14 cellular contexts compared by ENCODE assay signal in the genomic region with DNA sequence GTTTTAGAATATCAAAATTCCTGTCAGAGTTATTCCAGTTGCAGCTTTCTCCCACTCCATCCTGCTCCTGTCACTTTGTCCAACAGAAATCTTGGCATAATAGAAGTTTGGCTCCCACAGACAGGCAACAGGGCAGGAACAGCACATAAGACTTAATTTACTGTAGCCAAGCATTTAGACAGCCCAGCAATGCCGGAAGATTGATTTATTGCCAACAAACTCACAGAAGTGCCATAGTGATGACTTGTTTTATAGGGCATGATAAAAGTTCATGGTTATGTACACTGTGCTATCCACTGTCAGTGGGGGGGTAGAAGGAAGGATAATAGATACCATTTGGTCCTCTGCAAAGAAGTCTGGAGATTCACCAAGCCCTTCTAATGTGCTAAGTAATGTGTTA.
DNase-seq lines count a peak whose midpoint lies in the region; ATAC-seq and TF ChIP-seq lines count a peak whose summit lies in the region.
"Had no signal": no experiment of that assay in that cellular context is flagged by ENCODE, and none has a peak within 500 bp of the region (broad histone marks: within the 10 kb centered on the region; RNA-seq: fewer than 3 reads in every experiment).

No MANE protein-coding gene starts in this region.

- no peak overlapping the region for H3K23ac ChIP-seq in neuronal stem cell (ENCODE audit: low read depth, low read length, poor library complexity)

- ATAC-seq in HCT116 (no peak), thoracic aorta (ENCODE audit: insufficient number of reproducible peaks, low FRiP score, low read depth) (no peak)
- ATAC-seq: stimulated activated naive CD8-positive, alpha-beta T cell treated with anti-CD3 and anti-CD28 coated beads, Interleukin-15, Interleukin-2, amounts not matched to agents 100 U/mL and 50 U/mL, for 24 hours had no signal

- BruUV-seq in HCT116 (replicated peaks; lab: Mats Ljungman, UMichigan) = no TSS peak

- DNase-seq in HCT116 (ENCODE audit: low read depth, low spot score) (no peak), RKO (ENCODE audit: low spot score) (peak; percentile 32), fibroblast of lung (ENCODE audit: low read depth in 2 of 2) (peak; percentile 39 to 78), thoracic aorta (ENCODE audit: low spot score) (no peak), mesenteric fat pad (ENCODE audit: low spot score) (no peak), neuronal stem cell (ENCODE audit: low spot score) (no peak)
- DNase-seq in stimulated activated CD4-positive, alpha-beta T cell treated with anti-CD3 and anti-CD28 coated beads, Interleukin-15, amount 100 ng/mL, for 24 hours = no peak
- DNase-seq: activated CD4-positive, alpha-beta T cell treated with anti-CD3 and anti-CD28 coated beads for 4 hours; CD8-positive, alpha-beta memory T cell; H9; naive B cell; NCI-H1092 treated with DMSO at 0.1 percent for 48 hours; retina; stimulated activated naive CD8-positive, alpha-beta T cell treated with anti-CD3 and anti-CD28 coated beads, Interleukin-15, Interleukin-2, amounts not matched to agents 100 U/mL and 50 U/mL, for 24 hours had no signal

- no peak for TF ChIP-seq RAD21 in HCT116 (IDR thresholded peaks at IDR 0.05; ENCODE audit: low read depth)

- no peaks in the 10 kb centered on the region for H3K79me2 ChIP-seq in HCT116 (ENCODE audit: insufficient read depth, low read length)
- no peaks in the 10 kb centered on the region for H3K79me2 ChIP-seq in fibroblast of lung (ENCODE audit: control insufficient read depth, insufficient read depth, low read length)

- no peak for TF ChIP-seq POLR2A in HCT116 (IDR thresholded peaks at IDR 0.05; ENCODE audit: borderline replicate concordance, extremely low read depth, insufficient read depth, insufficient read length)

- H3K9ac ChIP-seq in HCT116 (ENCODE audit: low read length) (no peak overlapping the region), fibroblast of lung (ENCODE audit: insufficient read depth, low read length) (no peak overlapping the region), neuronal stem cell (ENCODE audit: low read depth, low read length, poor library complexity) (no peak overlapping the region)

- no peak overlapping the region for H3K4ac ChIP-seq in neuronal stem cell (ENCODE audit: low read length)

- H3K9me3 ChIP-seq in HCT116 (ENCODE audit: control insufficient read depth in 1 of 2, insufficient read depth in 1 of 2, low read depth in 1 of 2, low read length in 2 of 2) (no peaks in the 10 kb centered on the region; a peak in 1 of 4 replicates), fibroblast of lung (ENCODE audit: control insufficient read depth, insufficient read depth, low read depth, low read length) (no peaks in the 10 kb centered on the region), thoracic aorta (peaks cover 4% of the 10 kb centered on the region), neuronal stem cell (replicated peaks in 1 of 2; ENCODE audit: control insufficient read depth in 2 of 2, insufficient read depth in 1 of 2, low read depth in 1 of 2, low read length in 2 of 2) (no peaks in the 10 kb centered on the region)

- no peaks in the 10 kb centered on the region for H3K36me3 ChIP-seq in HCT116 (ENCODE audit: control insufficient read depth in 1 of 2, insufficient read depth in 2 of 2, low read length in 2 of 2)
- no peaks in the 10 kb centered on the region for H3K36me3 ChIP-seq in fibroblast of lung (ENCODE audit: control insufficient read depth, insufficient read depth, low read length)
- no peaks in the 10 kb centered on the region for H3K36me3 ChIP-seq in thoracic aorta
- no peaks in the 10 kb centered on the region for H3K36me3 ChIP-seq in neuronal stem cell (replicated peaks in 1 of 2; ENCODE audit: control insufficient read depth in 2 of 2, insufficient read depth in 2 of 2, low read length in 2 of 2)

- H3K4me3 ChIP-seq in HCT116 (replicated peaks in 1 of 2; ENCODE audit: low read depth in 1 of 2, low read length in 2 of 2) = no peak overlapping the region
- no peak overlapping the region for H3K4me3 ChIP-seq in fibroblast of lung (replicated peaks in 1 of 4; ENCODE audit: control extremely low read depth in 1 of 4, insufficient read depth in 1 of 4, low read depth in 3 of 4, low read length in 4 of 4)
- H3K4me3 ChIP-seq in thoracic aorta = peak overlapping the region; percentile 30
- no peak overlapping the region for H3K4me3 ChIP-seq in neuronal stem cell (ENCODE audit: low read length in 2 of 2)

- intact Hi-C loops in HCT116 (cut with micrococcal nuclease) = no loop called here

- TF ChIP-seq CTCF in HCT116 (IDR thresholded peaks at IDR 0.05 in 2 of 3, conservative IDR thresholded peaks at IDR 0.05 in 1 of 3; ENCODE audit: borderline replicate concordance in 1 of 3, insufficient read depth in 1 of 3, low read depth in 2 of 3, low read length in 2 of 3) (no peak), fibroblast of lung (conservative IDR thresholded peaks at IDR 0.05 in 1 of 2, IDR thresholded peaks at IDR 0.05 in 1 of 2; ENCODE audit: low read depth in 1 of 2, low read length in 2 of 2) (no peak), thoracic aorta (IDR thresholded peaks at IDR 0.05) (no peak)

- POLR2A ChIA-PET in HCT116 (lab: Charles Lee) = no interaction called here

- no peak overlapping the region for H2BK15ac ChIP-seq in neuronal stem cell (ENCODE audit: low read length)

- CTCF ChIA-PET in HCT116 (lab: Charles Lee) = no interaction called here

- H4K91ac ChIP-seq in neuronal stem cell (ENCODE audit: low read depth, low read length, poor library complexity) = no peak overlapping the region

- H3K18ac ChIP-seq in neuronal stem cell (ENCODE audit: low read length) = no peak overlapping the region

- no peaks in the 10 kb centered on the region for H3K79me1 ChIP-seq in neuronal stem cell (ENCODE audit: low read depth, low read length)

- peaks cover 3% of the 10 kb centered on the region; the same call in 1 of the 2 replicates for H3K9me2 ChIP-seq in HCT116 (ENCODE audit: insufficient read depth)

- H4K20me1 ChIP-seq in HCT116 (ENCODE audit: insufficient read depth) (no peaks in the 10 kb centered on the region), fibroblast of lung (ENCODE audit: control insufficient read depth, extremely low read depth, insufficient read depth, low read length) (no peaks in the 10 kb centered on the region)

- H4K8ac ChIP-seq in neuronal stem cell (ENCODE audit: low read depth, low read length) = no peak overlapping the region

- RAD21 ChIA-PET in HCT116 (lab: Charles Lee; ENCODE audit: low non-redundant PET in 1 of 2, low total read pairs in 2 of 2, uncharacterized antibody in 2 of 2, unreplicated experiment in 2 of 2) = no interaction called here

- no peak overlapping the region for H2BK120ac ChIP-seq in neuronal stem cell (ENCODE audit: low read depth, low read length)

- H2BK5ac ChIP-seq in neuronal stem cell (ENCODE audit: low read length) = no peak overlapping the region

- no peak overlapping the region for H2BK12ac ChIP-seq in neuronal stem cell (ENCODE audit: low read length)

- H3K4me1 ChIP-seq in HCT116 (ENCODE audit: control insufficient read depth in 1 of 2, insufficient read depth in 2 of 2, low read length in 2 of 2) = peaks cover 0 to 7% of the 10 kb centered on the region in 2 experiments; a peak in 2 of 4 replicates
- H3K4me1 ChIP-seq in fibroblast of lung (ENCODE audit: control insufficient read depth, extremely low read depth, insufficient read depth, low read length) = no peaks in the 10 kb centered on the region
- H3K4me1 ChIP-seq in thoracic aorta (ENCODE audit: control insufficient read depth in 1 of 2, low read depth in 2 of 2) = peaks cover 18 to 21% of the 10 kb centered on the region in 2 donors
- no peaks in the 10 kb centered on the region for H3K4me1 ChIP-seq in neuronal stem cell (ENCODE audit: control insufficient read depth in 2 of 2, insufficient read depth in 1 of 2, low read depth in 1 of 2, low read length in 2 of 2)

- no CpG with 5 or more reads among the region's 1 CpG for WGBS in neuronal stem cell (ENCODE audit: extremely low coverage in 2 of 2, insufficient read length in 2 of 2, insufficient replicate concordance in 1 of 2), 2 donors

- H3K27ac ChIP-seq in HCT116 (ENCODE audit: low read depth, low read length) (no peak overlapping the region), fibroblast of lung (ENCODE audit: insufficient read depth, low read length) (no peak overlapping the region), thoracic aorta (no peak overlapping the region), neuronal stem cell (replicated peaks; ENCODE audit: low read length) (no peak overlapping the region)

- no peak overlapping the region for H3K14ac ChIP-seq in neuronal stem cell (ENCODE audit: low read length)

- no peak overlapping the region for H2AK5ac ChIP-seq in neuronal stem cell (ENCODE audit: low read depth, low read length)

- H3K27me3 ChIP-seq in HCT116 (ENCODE audit: insufficient read depth, low read length) = no peaks in the 10 kb centered on the region
- no peaks in the 10 kb centered on the region for H3K27me3 ChIP-seq in fibroblast of lung (ENCODE audit: control insufficient read depth, insufficient read depth, low read length)
- H3K27me3 ChIP-seq in thoracic aorta (replicated peaks; ENCODE audit: insufficient read depth) = no peaks in the 10 kb centered on the region
- H3K27me3 ChIP-seq in neuronal stem cell (ENCODE audit: control insufficient read depth in 3 of 3, insufficient read depth in 3 of 3, low read depth in 1 of 3, low read length in 3 of 3) = no peaks in the 10 kb centered on the region

- H2AFZ ChIP-seq in HCT116 (ENCODE audit: low read depth, low read length, poor library complexity, severe bottlenecking) = peak overlapping the region; percentile 35
- no peak overlapping the region for H2AFZ ChIP-seq in fibroblast of lung (ENCODE audit: low read length)
- no peak overlapping the region for H2AFZ ChIP-seq in neuronal stem cell (ENCODE audit: low read length)

- H3K4me2 ChIP-seq in HCT116 (ENCODE audit: low read length) = no peak overlapping the region
- H3K4me2 ChIP-seq in fibroblast of lung (ENCODE audit: extremely low read depth, insufficient read depth, low read length) = no peak overlapping the region
- H3K4me2 ChIP-seq in neuronal stem cell (ENCODE audit: insufficient read depth, low read length, poor library complexity, severe bottlenecking) = no peak overlapping the region

TF ChIP-seq in HCT116, 20 proteins besides CTCF, POLR2A, EP300 and RAD21 (continues in another document):
- TF ChIP-seq CBX3 (IDR thresholded peaks at IDR 0.05; ENCODE audit: low read depth) = no peak
- no peak for TF ChIP-seq JUND (IDR thresholded peaks at IDR 0.05)

Comparison
In these comparisons a context has a peak if more than half of its experiments do, and no peak if none do; other contexts are left out.
1. DNase-seq: peak in RKO (single experiment) and fibroblast of lung (2 of 2); none in HCT116 (single experiment), thoracic aorta (single experiment), mesenteric fat pad (single experiment), stimulated activated CD4-positive, alpha-beta T cell treated with anti-CD3 and anti-CD28 coated beads, Interleukin-15, amount 100 ng/mL, for 24 hours (single experiment) and neuronal stem cell (single experiment).